ENCODE assay signal across 6 cellular contexts in the genomic region with DNA sequence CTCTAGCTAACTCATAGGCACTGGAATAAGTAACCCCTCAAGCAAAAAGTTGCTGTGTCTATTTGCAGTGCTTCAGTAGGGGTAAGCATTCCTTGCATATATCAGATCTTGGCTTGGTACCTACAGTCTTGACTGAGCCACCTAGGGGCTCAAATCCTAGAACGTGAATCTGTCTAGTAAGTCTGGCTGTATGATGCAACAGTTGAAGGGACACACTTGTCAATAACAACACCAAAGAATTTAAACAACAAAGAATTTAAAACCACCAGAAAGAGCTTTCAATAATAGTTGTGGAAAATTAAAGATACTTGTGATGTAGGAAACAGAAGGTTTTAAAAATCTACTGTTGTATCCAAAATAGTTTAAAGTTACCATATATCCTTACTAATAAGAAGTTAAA.
"Had no signal": no experiment of that assay in that cellular context is flagged by ENCODE, and none has a peak within 500 bp of the region (broad histone marks: within the 10 kb centered on the region; RNA-seq: fewer than 3 reads in every experiment).

No MANE protein-coding gene starts in this region.

- FAIRE-seq: HTR-8/SVneo had no signal

- DNase-seq: Karpas-422, KBM-7, KG1 had no signal

- H3K4me2 ChIP-seq: KMS-11 had no signal

- H3K27ac ChIP-seq: HL-60, KMS-11 had no signal

- H3K9ac ChIP-seq: KMS-11 had no signal
